8 cellular contexts compared by ENCODE assay signal in the genomic region with DNA sequence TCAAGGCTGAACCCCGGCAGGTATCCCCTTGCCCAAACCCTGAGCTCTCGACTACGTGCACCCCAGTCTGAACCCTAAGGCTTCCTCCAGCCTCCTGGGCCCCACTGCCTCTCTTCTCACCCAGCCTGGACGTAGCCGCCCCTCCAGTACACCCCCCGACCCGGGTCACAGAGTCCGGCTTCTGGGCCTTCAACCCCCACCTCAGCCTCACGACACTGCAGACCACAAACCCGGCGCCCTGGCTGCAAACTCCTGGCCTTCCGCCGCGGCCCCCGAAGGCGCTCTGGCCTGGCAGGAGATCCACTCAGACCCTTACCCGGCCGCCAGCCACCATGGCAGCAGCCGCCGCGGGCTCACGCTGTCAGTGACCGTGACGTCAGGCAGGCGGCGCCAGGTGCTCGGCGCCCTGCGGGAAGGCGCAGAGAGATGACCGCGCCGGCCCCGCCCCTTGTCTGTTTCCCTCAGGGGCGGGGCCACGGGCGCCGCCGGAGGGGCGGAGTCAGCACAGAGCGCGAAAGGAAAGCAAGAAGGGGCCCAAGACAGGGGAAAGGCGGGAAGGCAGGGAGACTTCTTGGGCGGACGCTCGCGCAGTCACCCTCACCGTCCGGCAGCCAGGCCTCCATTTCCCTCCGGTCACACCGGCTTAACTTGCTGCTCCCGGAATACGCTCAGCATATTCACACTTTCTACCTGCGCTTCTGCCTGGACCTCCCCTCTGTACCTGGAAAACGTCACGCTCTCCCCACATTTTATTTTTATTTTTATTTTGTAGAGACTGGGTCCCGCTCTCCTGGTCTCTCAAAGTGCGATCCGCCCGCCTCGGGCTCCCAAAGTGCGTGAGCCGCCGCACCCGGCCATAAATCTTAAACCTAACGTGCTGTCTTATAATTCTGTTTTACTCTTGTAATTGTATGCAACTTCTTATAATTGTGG. TPM values are rescaled to one million over a fixed set of nuclear protein-coding genes. Genes with fewer than 3 reads are reported as not detected.
DNase-seq lines count a peak whose midpoint lies in the region; ATAC-seq and TF ChIP-seq lines count a peak whose summit lies in the region.

Gene RMDN3 (minus strand): TSS at position 372 of the 933 bp plus-strand sequence. CDS start 471 bp downstream, outside the sequence.

- H3K4me1 ChIP-seq in right atrium auricular region (peaks cover 0 to 14% of the 10 kb centered on the region in 2 donors), rectal smooth muscle tissue (ENCODE audit: control insufficient read depth, insufficient read depth, low read length) (peaks cover 3% of the 10 kb centered on the region), vagina (peaks cover 20% of the 10 kb centered on the region)

- peaks cover 32% of the 10 kb centered on the region for H3K4me1 Mint-ChIP-seq in T-helper 2 cell treated with Interferon-gamma antibody and Interleukin-4, amounts not matched to agents 5 μg/mL and 100 μg/mL, for 36 hours (ENCODE audit: low read depth)

- ATAC-seq in GM18499 (IDR thresholded peaks at IDR 0.05; ENCODE audit: insufficient read depth, unreplicated experiment) (peak; percentile 54), HG02938 (IDR thresholded peaks at IDR 0.05; ENCODE audit: unreplicated experiment) (peak; percentile 74)

- H3K4me3 ChIP-seq in right atrium auricular region (peak within 1 kb of the TSS; percentile 64 to 92), rectal smooth muscle tissue (ENCODE audit: low read length) (peak within 1 kb of the TSS; percentile 100), vagina (peak within 1 kb of the TSS; percentile 64 to 71)

- H3K27me3 ChIP-seq in right atrium auricular region, result no peaks in the 10 kb centered on the region
- H3K27me3 ChIP-seq in rectal smooth muscle tissue (ENCODE audit: control insufficient read depth, insufficient read depth, low read length), result no peaks in the 10 kb centered on the region
- no peaks in the 10 kb centered on the region for H3K27me3 ChIP-seq in vagina

- intact Hi-C loops in vagina (cut with DNase I), result loop anchor here (10.0 kb wide), 1 partner anchor 60 kb away; the partner anchor contains the start of gene RAD51

- H3K27me3 Mint-ChIP-seq in T-helper 2 cell treated with Interferon-gamma antibody and Interleukin-4, amounts not matched to agents 5 μg/mL and 100 μg/mL, for 36 hours (ENCODE audit: low read depth), result no peaks in the 10 kb centered on the region

- H3K27ac ChIP-seq in right atrium auricular region, result peak within 1 kb of the TSS; percentile 67 to 80
- peak within 1 kb of the TSS; percentile 67 for H3K27ac ChIP-seq in rectal smooth muscle tissue (ENCODE audit: low read depth, low read length)
- H3K27ac ChIP-seq in vagina, result peak within 1 kb of the TSS; percentile 81

- peak within 1 kb of the TSS; percentile 99 for H3K27ac Mint-ChIP-seq in T-helper 2 cell treated with Interferon-gamma antibody and Interleukin-4, amounts not matched to agents 5 μg/mL and 100 μg/mL, for 36 hours

- DNase-seq in NCI-H2029 (lab: John Stamatoyannopoulos, UW), result peak; percentile 65
- DNase-seq in T-helper 2 cell treated with Interferon-gamma antibody and Interleukin-4, amounts not matched to agents 5 μg/mL and 100 μg/mL, for 36 hours (ENCODE audit: low spot score), result peak; percentile 93
- peak in 57 of 58 donors; percentile 18 to 93 (median 83) for DNase-seq in anterior cingulate cortex (lab: John Stamatoyannopoulos, UW)
- DNase-seq in right atrium auricular region (ENCODE audit: low spot score), result peak; percentile 91
- peak in 1 of 2 donors; percentile 94 for DNase-seq in vagina (ENCODE audit: extremely low spot score in 2 of 2)

- H3K36me3 ChIP-seq in right atrium auricular region, result peaks cover 23% of the 10 kb centered on the region
- H3K36me3 ChIP-seq in rectal smooth muscle tissue (ENCODE audit: control insufficient read depth, insufficient read depth, low read length), result peaks cover 7% of the 10 kb centered on the region
- peaks cover 0 to 21% of the 10 kb centered on the region in 2 donors for H3K36me3 ChIP-seq in vagina

- TF ChIP-seq CTCF in right atrium auricular region (IDR thresholded peaks at IDR 0.05) (peak in 1 of 2 donors; percentile 38), vagina (IDR thresholded peaks at IDR 0.05) (no peak)

- peak in 1 of 2 donors; percentile 45 for TF ChIP-seq POLR2A in vagina (IDR thresholded peaks at IDR 0.05)

- no peaks in the 10 kb centered on the region for H3K9me3 ChIP-seq in right atrium auricular region
- H3K9me3 ChIP-seq in vagina, result no peaks in the 10 kb centered on the region

- no peaks in the 10 kb centered on the region for H3K9me3 Mint-ChIP-seq in T-helper 2 cell treated with Interferon-gamma antibody and Interleukin-4, amounts not matched to agents 5 μg/mL and 100 μg/mL, for 36 hours

- peak within 1 kb of the TSS; percentile 93 for H3K4me3 Mint-ChIP-seq in T-helper 2 cell treated with Interferon-gamma antibody and Interleukin-4, amounts not matched to agents 5 μg/mL and 100 μg/mL, for 36 hours

- peak within 1 kb of the TSS; percentile 89 for H3K9ac ChIP-seq in rectal smooth muscle tissue (ENCODE audit: low read length)

- H3K36me3 Mint-ChIP-seq in T-helper 2 cell treated with Interferon-gamma antibody and Interleukin-4, amounts not matched to agents 5 μg/mL and 100 μg/mL, for 36 hours (ENCODE audit: low read depth), result peaks cover 19% of the 10 kb centered on the region

RNA-seq across cellular contexts. Expression of gene RMDN3, which starts in this region (rescaled TPM):
- 10 to 100 TPM; 12.4 to 14.4 TPM for total RNA-seq in right atrium auricular region
- 19.6 TPM for total RNA-seq in vagina
